8 cellular contexts compared by ENCODE assay signal in the genomic region with DNA sequence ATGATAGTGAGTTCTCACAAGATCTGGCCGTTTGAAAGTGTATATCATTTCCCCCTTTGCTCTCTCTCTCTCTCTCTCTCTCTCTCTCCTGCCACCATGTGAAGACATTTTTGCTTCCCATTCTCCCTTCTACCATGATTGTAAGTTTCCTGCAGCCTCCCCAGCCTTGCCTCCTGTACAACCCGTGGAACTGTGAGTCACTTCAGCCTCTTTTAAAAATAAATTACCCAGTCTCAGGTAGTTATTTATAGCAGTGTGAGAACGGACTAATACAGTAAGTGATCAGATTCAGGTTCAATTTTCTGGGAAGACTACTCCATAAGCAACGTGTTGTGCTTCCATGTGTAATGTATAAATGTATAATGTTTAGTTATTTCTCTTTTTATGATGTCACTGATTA. TPM values are rescaled to one million over a fixed set of nuclear protein-coding genes. Genes with fewer than 3 reads are reported as not detected.
"Had no signal": no experiment of that assay in that cellular context is flagged by ENCODE, and none has a peak within 500 bp of the region (broad histone marks: within the 10 kb centered on the region; RNA-seq: fewer than 3 reads in every experiment).

No MANE protein-coding gene starts in this region.

- DNase-seq: IMR-90, KBM-7, KG1 had no signal

- H3K36me3 Mint-ChIP-seq: IgD-negative memory B cell had no signal

- H3K4me3 Mint-ChIP-seq: IgD-negative memory B cell had no signal

- ATAC-seq: HepG2, K562 had no signal

- H3K4me1 Mint-ChIP-seq: IgD-negative memory B cell had no signal

- FAIRE-seq: HepG2, HTR-8/SVneo, K562 had no signal

- H3K27me3 Mint-ChIP-seq: IgD-negative memory B cell had no signal

- H3K27ac Mint-ChIP-seq: IgD-negative memory B cell had no signal

- H3K9me3 Mint-ChIP-seq: IgD-negative memory B cell had no signal

- H3K4me3 ChIP-seq: K562 had no signal

- H3K27ac ChIP-seq: HL-60 had no signal

RNA-seq across cellular contexts. Expression of a gene that starts 29.2 kb away (rescaled TPM):
- total RNA-seq: HepG2, IMR-90, K562 had no signal
